Comparison of ENCODE assay signal across 8 cellular contexts in genomic region chr11:288328-289144, GRCh38. TPM values are rescaled to one million over a fixed set of nuclear protein-coding genes. Genes with fewer than 3 reads are reported as not detected.
DNase-seq lines count a peak whose midpoint lies in the region; ATAC-seq, FAIRE-seq and TF ChIP-seq lines count a peak whose summit lies in the region.

PGGHG (plus strand) TSS chr11:289126; CDS start chr11:289817, 691 bp downstream.

- peak within 1 kb of the TSS; percentile 86 for H2AFZ ChIP-seq in astrocyte (ENCODE audit: low read depth, low read length)
- peak within 1 kb of the TSS; percentile 76 for H2AFZ ChIP-seq in hepatocyte

- H3K9me3 ChIP-seq in astrocyte (ENCODE audit: insufficient read depth, low read depth, low read length) (no peaks in the 10 kb centered on the region), hepatocyte (ENCODE audit: low read depth) (no peaks in the 10 kb centered on the region), sigmoid colon (no peaks in the 10 kb centered on the region)

- 5% methylated on average over 35 of the region's 94 CpGs for WGBS in hepatocyte (ENCODE audit: low lambda C conversion rate, missing lambda C conversion rate)
- 1% methylated on average over 94 of the region's 94 CpGs for WGBS in sigmoid colon, 2 donors

- no peaks in the 10 kb centered on the region for H3K9me2 ChIP-seq in hepatocyte (replicated peaks; ENCODE audit: insufficient read depth)

- no peak within 1 kb of the TSS for H3K27ac ChIP-seq in astrocyte (ENCODE audit: low read depth, low read length)
- H3K27ac ChIP-seq in hepatocyte: no peak within 1 kb of the TSS
- H3K27ac ChIP-seq in sigmoid colon: peak within 1 kb of the TSS; percentile 50 to 70 (median 66)

- H3K4me3 Mint-ChIP-seq in astrocyte (ENCODE audit: unreplicated experiment): peak within 1 kb of the TSS; percentile 81

- H3K27me3 ChIP-seq in astrocyte (ENCODE audit: insufficient read depth, low read length) (peaks cover 15% of the 10 kb centered on the region), hepatocyte (no peaks in the 10 kb centered on the region), sigmoid colon (peaks cover 6 to 42% (median 20%) of the 10 kb centered on the region in 3 donors)

- H3K4me1 ChIP-seq in astrocyte (ENCODE audit: insufficient read depth, low read length): peaks cover 6% of the 10 kb centered on the region
- H3K4me1 ChIP-seq in hepatocyte (ENCODE audit: insufficient read depth): peaks cover 19% of the 10 kb centered on the region
- H3K4me1 ChIP-seq in sigmoid colon: peaks cover 0 to 21% (median 17%) of the 10 kb centered on the region in 4 donors

- ATAC-seq in HG03175 (IDR thresholded peaks at IDR 0.05; ENCODE audit: unreplicated experiment) (peak; percentile 69), SK-N-SH treated with all-trans-retinoic acid at 6 μM for 48 hours (peak; percentile 61)

- no peak for FAIRE-seq in astrocyte (lab: Jason Lieb, UNC)

- peak within 1 kb of the TSS; percentile 57 for H3K4me3 ChIP-seq in astrocyte (ENCODE audit: insufficient read depth, low read depth, low read length)
- H3K4me3 ChIP-seq in hepatocyte: peak within 1 kb of the TSS; percentile 99
- peak within 1 kb of the TSS; percentile 46 to 77 (median 68) for H3K4me3 ChIP-seq in sigmoid colon

- no peak within 1 kb of the TSS for H3K27ac Mint-ChIP-seq in astrocyte (ENCODE audit: unreplicated experiment)

- H3K4me2 ChIP-seq in astrocyte (ENCODE audit: low read length): peak within 1 kb of the TSS; percentile 90
- peak within 1 kb of the TSS; percentile 98 for H3K4me2 ChIP-seq in hepatocyte

- H3K27me3 Mint-ChIP-seq in astrocyte (ENCODE audit: low read depth, unreplicated experiment): peaks cover 31% of the 10 kb centered on the region

- no peak for TF ChIP-seq EP300 in sigmoid colon (IDR thresholded peaks at IDR 0.05)

- TF ChIP-seq CTCF in astrocyte (IDR thresholded peaks at IDR 0.05; ENCODE audit: insufficient read depth, low read depth, low read length): no peak
- TF ChIP-seq CTCF in hepatocyte (IDR thresholded peaks at IDR 0.05; ENCODE audit: poor library complexity): no peak
- no peak for TF ChIP-seq CTCF in sigmoid colon (IDR thresholded peaks at IDR 0.05)

- no peaks in the 10 kb centered on the region for H3K36me3 ChIP-seq in astrocyte (ENCODE audit: insufficient read depth, low read length)
- no peaks in the 10 kb centered on the region for H3K36me3 ChIP-seq in hepatocyte (replicated peaks; ENCODE audit: insufficient read depth, low read depth)
- H3K36me3 ChIP-seq in sigmoid colon: peaks cover 0 to 9% (median 0%) of the 10 kb centered on the region in 4 donors

- H3K36me3 Mint-ChIP-seq in astrocyte (ENCODE audit: low read depth, unreplicated experiment): peaks cover 3% of the 10 kb centered on the region

- H3K79me2 ChIP-seq in astrocyte (ENCODE audit: insufficient read depth, low read length) (no peaks in the 10 kb centered on the region), hepatocyte (no peaks in the 10 kb centered on the region)

- H4K20me1 ChIP-seq in astrocyte (ENCODE audit: insufficient read depth, low read length) (no peaks in the 10 kb centered on the region), hepatocyte (ENCODE audit: insufficient read depth, poor library complexity, severe bottlenecking) (no peaks in the 10 kb centered on the region)

- H3K9ac ChIP-seq in astrocyte (ENCODE audit: low read length): peak within 1 kb of the TSS; percentile 61

- no peaks in the 10 kb centered on the region for H3K4me1 Mint-ChIP-seq in astrocyte (ENCODE audit: low read depth, unreplicated experiment)

- DNase-seq in NCI-H510A (lab: John Stamatoyannopoulos, UW): peak; percentile 32
- DNase-seq in NCI-H510A treated with DMSO at 0.1 percent for 48 hours (lab: John Stamatoyannopoulos, UW): no peak
- DNase-seq in astrocyte (ENCODE audit: low read depth): no peak
- DNase-seq in hepatocyte (ENCODE audit: low spot score): peak; percentile 84
- DNase-seq in sigmoid colon: peak; percentile 87
- DNase-seq in GOT3 (lab: John Stamatoyannopoulos, UW): no peak

- H3K9me3 Mint-ChIP-seq in astrocyte (ENCODE audit: unreplicated experiment): no peaks in the 10 kb centered on the region

- TF ChIP-seq POLR2A in sigmoid colon (IDR thresholded peaks at IDR 0.05): no peak

- intact Hi-C loops in sigmoid colon (cut with DNase I): loop anchor here (2.0 to 5.0 kb wide), 4 partner anchors 36 to 164 kb away; partner anchors contain the start of genes PSMD13, PTDSS2 and SIRT3

TF ChIP-seq in SK-N-SH treated with all-trans-retinoic acid at 6 μM for 48 hours, 23 proteins besides CTCF, POLR2A, EP300 and RAD21:
- TF ChIP-seq CSRNP3 (CRISPR knock-in tag; IDR thresholded peaks at IDR 0.05) (no peak), TSHZ2 (CRISPR knock-in tag; IDR thresholded peaks at IDR 0.05) (no peak), ZC3H10 (CRISPR knock-in tag; IDR thresholded peaks at IDR 0.05) (no peak), ZNF565 (CRISPR knock-in tag; conservative IDR thresholded peaks at IDR 0.05; ENCODE audit: low read depth) (no peak), RARB (CRISPR knock-in tag; IDR thresholded peaks at IDR 0.05) (no peak), CSDC2 (CRISPR knock-in tag; IDR thresholded peaks at IDR 0.05) (no peak), ISL1 (CRISPR knock-in tag; IDR thresholded peaks at IDR 0.05) (no peak), OSR1 (CRISPR knock-in tag; IDR thresholded peaks at IDR 0.05) (no peak), ZFP3 (CRISPR knock-in tag; IDR thresholded peaks at IDR 0.05) (no peak), ESRRG (CRISPR knock-in tag; IDR thresholded peaks at IDR 0.05) (no peak), POU6F1 (CRISPR knock-in tag; IDR thresholded peaks at IDR 0.05; ENCODE audit: borderline replicate concordance, low read depth) (no peak)

RNA-seq across cellular contexts. Expression of gene PGGHG, which starts in this region (rescaled TPM):
- total RNA-seq in astrocyte: 22.9 and 25.1 TPM in 2 replicates
- total RNA-seq in hepatocyte: 12.0 and 19.2 TPM in 2 replicates
- polyA plus RNA-seq in hepatocyte: 27.9 and 44.0 TPM in 2 replicates
- total RNA-seq in sigmoid colon: 10 to 100 TPM; 11.4 to 15.3 (median 13.6) TPM
- polyA plus RNA-seq in sigmoid colon: 10 to 100 TPM in 1 of 3 donors, 1 to 10 TPM in 2; 1.6 to 68.0 (median 3.6) TPM

Comparison
In these comparisons a context has a peak if more than half of its experiments do, and no peak if none do; other contexts are left out.
1. DNase-seq: peak in NCI-H510A (single experiment), hepatocyte (single experiment) and sigmoid colon (single experiment); none in NCI-H510A treated with DMSO at 0.1 percent for 48 hours (single experiment), astrocyte (single experiment) and GOT3 (single experiment).
2. H3K27ac ChIP-seq: peak in sigmoid colon (4 of 4); none in astrocyte (single experiment) and hepatocyte (single experiment).
3. Peak in every context shown above with its lines, with median percentiles within 50 percentile points of each other: H3K4me3 ChIP-seq.